In genomic region chr4:5237086-5237485, GRCh38 we compare ENCODE assay signal across 21 cellular contexts.
"Had no signal": no experiment of that assay in that cellular context is flagged by ENCODE, and none has a peak within 500 bp of the region (broad histone marks: within the 10 kb centered on the region; RNA-seq: fewer than 3 reads in every experiment).

No MANE protein-coding gene starts in this region.

- H2AFZ ChIP-seq: hepatocyte had no signal

- H3K4me1 ChIP-seq: gastroesophageal sphincter, heart left ventricle, lower lobe of right lung, psoas muscle, sigmoid colon, stomach, thyroid gland had no signal

- H3K27me3 ChIP-seq: gastroesophageal sphincter, heart left ventricle, hepatocyte, sigmoid colon, stomach, thyroid gland had no signal

- H3K9me3 ChIP-seq: gastroesophageal sphincter, lower lobe of right lung, psoas muscle, sigmoid colon, stomach, thyroid gland had no signal

- H3K36me3 ChIP-seq: gastroesophageal sphincter, heart left ventricle, lower lobe of right lung, sigmoid colon, stomach, thyroid gland had no signal

- H3K79me2 ChIP-seq: hepatocyte had no signal

- H3K4me3 ChIP-seq: gastroesophageal sphincter, heart left ventricle, hepatocyte, lower lobe of right lung, psoas muscle, sigmoid colon, stomach, thyroid gland had no signal

- ATAC-seq: effector memory CD8-positive, alpha-beta T cell; gastroesophageal sphincter; heart left ventricle; left ventricle myocardium superior; lower lobe of right lung; naive thymus-derived CD8-positive, alpha-beta T cell; psoas muscle; right cardiac atrium; stimulated activated effector memory CD8-positive, alpha-beta T cell treated with anti-CD3 and anti-CD28 coated beads, Interleukin-12 subunit alpha, Interleukin-12 subunit beta, amount 100 ng/mL, for 72 hours had no signal

- H3K4me2 ChIP-seq: hepatocyte had no signal

- DNase-seq: cortex of kidney; effector memory CD8-positive, alpha-beta T cell; erythroblast; foreskin fibroblast; heart left ventricle; left ventricle myocardium superior; lower lobe of right lung; naive thymus-derived CD8-positive, alpha-beta T cell; nephron progenitor cell; nucleus accumbens; psoas muscle; right cardiac atrium; sigmoid colon; stimulated activated CD4-positive, alpha-beta T cell treated with anti-CD3 and anti-CD28 coated beads, Interleukin-2, amount 100 ng/mL, for 24 hours; stimulated activated CD4-positive, alpha-beta T cell treated with anti-CD3 and anti-CD28 coated beads, Interleukin-4, amount 100 ng/mL, for 24 hours; stimulated activated naive CD4-positive, alpha-beta T cell treated with Interleukin-2 at 50 U/mL for 16 hours; stomach; thyroid gland had no signal

- H3K27ac ChIP-seq: gastroesophageal sphincter, heart left ventricle, hepatocyte, lower lobe of right lung, psoas muscle, sigmoid colon, stomach, thyroid gland had no signal
